In genomic region chr2:178193823-178194599, GRCh38 we compare ENCODE assay signal across 8 cellular contexts. TPM values are rescaled to one million over a fixed set of nuclear protein-coding genes. Genes with fewer than 3 reads are reported as not detected.
DNase-seq lines count a peak whose midpoint lies in the region; ATAC-seq, FAIRE-seq and TF ChIP-seq lines count a peak whose summit lies in the region.

Gene OSBPL6, plus strand, starts transcription at chr2:178194512. Its CDS starts 111,673 bp downstream, at chr2:178306185.

- peak; percentile 25; the same call in 1 of the 2 replicates for TF ChIP-seq CTCF in HepG2 (CRISPR knock-in tag; IDR thresholded peaks at IDR 0.05)

- no TSS peak for BruUV-seq in HepG2 (replicated peaks; lab: Mats Ljungman, UMichigan)

- TF ChIP-seq EP300 in HepG2 (IDR thresholded peaks at IDR 0.05; ENCODE audit: low read depth in 2 of 2, low read length in 2 of 2), result no peak
- no peak for TF ChIP-seq EP300 in HepG2 (CRISPR knock-in tag; IDR thresholded peaks at IDR 0.05; ENCODE audit: borderline replicate concordance)

- intact Hi-C loops in activated CD4-positive, alpha-beta T cell treated with anti-CD3 and anti-CD28 coated beads for 36 hours (cut with DNase I, micrococcal nuclease), result loop anchor here (1.0 to 5.0 kb wide), 3 partner anchors 82 to 256 kb away; partner anchors contain the start of gene RBM45 (in 2 of the 2)
- intact Hi-C loops in dendritic cell treated with granulocyte-macrophage colony-stimulating factor and Interleukin-4, amounts not matched to agents 40 ng/mL and 50 ng/mL, for 4 days (cut with micrococcal nuclease), result loop anchor here (5.0 kb wide), 1 partner anchor 83 kb away; no protein-coding TSS in a partner anchor
- intact Hi-C loops in HepG2 (cut with micrococcal nuclease; ENCODE audit: unreplicated experiment), result loop anchor here (5.0 kb wide), 2 partner anchors 62 to 82 kb away; partner anchors contain the start of gene RBM45

- peak within 1 kb of the TSS; percentile 85 for H3K4me2 ChIP-seq in HepG2 (ENCODE audit: low read depth, low read length)

- 3% methylated on average over 16 of the region's 90 CpGs for WGBS in HepG2 (ENCODE audit: low lambda C conversion rate)

- peaks cover 22% of the 10 kb centered on the region for H3K4me1 ChIP-seq in HepG2 (ENCODE audit: insufficient read depth, low read length)

- no peaks in the 10 kb centered on the region for H3K36me3 Mint-ChIP-seq in activated CD4-positive, alpha-beta T cell treated with anti-CD3 and anti-CD28 coated beads for 36 hours (ENCODE audit: low read depth)
- no peaks in the 10 kb centered on the region for H3K36me3 Mint-ChIP-seq in dendritic cell treated with granulocyte-macrophage colony-stimulating factor and Interleukin-4, amounts not matched to agents 40 ng/mL and 50 ng/mL, for 4 days (ENCODE audit: low read depth)

- no peak for FAIRE-seq in HepG2 (lab: Jason Lieb, UNC)

- no peaks in the 10 kb centered on the region for H3K36me3 ChIP-seq in HepG2 (replicated peaks in 1 of 2; ENCODE audit: control insufficient read depth in 1 of 2, insufficient read depth in 2 of 2, low read length in 2 of 2)

- H3K27me3 ChIP-seq in HepG2 (ENCODE audit: control insufficient read depth in 1 of 2, insufficient read depth in 2 of 2, low read length in 2 of 2), result peaks cover 8 to 73% of the 10 kb centered on the region in 2 experiments

- no peak within 1 kb of the TSS; the same call in 1 of the 2 replicates for H3K9ac ChIP-seq in HepG2 (ENCODE audit: insufficient read depth, low read depth, low read length)

- no peak within 1 kb of the TSS for H3K27ac ChIP-seq in HepG2 (ENCODE audit: extremely low read length, insufficient read depth, low read length)

- TF ChIP-seq RAD21 in HepG2 (CRISPR knock-in tag; IDR thresholded peaks at IDR 0.05), result peak; percentile 40

- H3K9me3 Mint-ChIP-seq in activated CD4-positive, alpha-beta T cell treated with anti-CD3 and anti-CD28 coated beads for 36 hours (ENCODE audit: low read depth), result no peaks in the 10 kb centered on the region
- H3K9me3 Mint-ChIP-seq in dendritic cell treated with granulocyte-macrophage colony-stimulating factor and Interleukin-4, amounts not matched to agents 40 ng/mL and 50 ng/mL, for 4 days, result no peaks in the 10 kb centered on the region

- H3K27me3 Mint-ChIP-seq in activated CD4-positive, alpha-beta T cell treated with anti-CD3 and anti-CD28 coated beads for 36 hours, result peaks cover 45% of the 10 kb centered on the region
- peaks cover 66% of the 10 kb centered on the region for H3K27me3 Mint-ChIP-seq in dendritic cell treated with granulocyte-macrophage colony-stimulating factor and Interleukin-4, amounts not matched to agents 40 ng/mL and 50 ng/mL, for 4 days

- POLR2A ChIA-PET in activated CD4-positive, alpha-beta T cell treated with anti-CD3 and anti-CD28 coated beads for 36 hours (lab: Charles Lee), result no interaction called here
- POLR2A ChIA-PET in HepG2 (lab: Yijun Ruan, JAX), result no interaction called here

- DNase-seq in ACHN, result peak; percentile 91
- DNase-seq in NCI-H2196 treated with DMSO at 0.1 percent for 48 hours (lab: John Stamatoyannopoulos, UW; ENCODE audit: unreplicated experiment), result peak; percentile 43
- peak; percentile 82 for DNase-seq in activated CD4-positive, alpha-beta T cell treated with anti-CD3 and anti-CD28 coated beads for 36 hours
- peak; percentile 28 for DNase-seq in HepG2 (ENCODE audit: low spot score)
- peak; percentile 47 to 75 for DNase-seq in stimulated activated CD4-positive, alpha-beta T cell treated with anti-CD3 and anti-CD28 coated beads, Interleukin-2, amount 100 ng/mL, for 24 hours

- H2AFZ ChIP-seq in HepG2 (ENCODE audit: low read length), result no peak within 1 kb of the TSS

- peak; percentile 86 for ATAC-seq in GM18861 (IDR thresholded peaks at IDR 0.05; ENCODE audit: unreplicated experiment)
- ATAC-seq in HG03066 (IDR thresholded peaks at IDR 0.05; ENCODE audit: low read depth, unreplicated experiment), result peak; percentile 90
- peak; percentile 91 for ATAC-seq in activated CD4-positive, alpha-beta T cell treated with anti-CD3 and anti-CD28 coated beads for 36 hours
- ATAC-seq in HepG2, result peak; percentile 93

- H4K20me1 ChIP-seq in HepG2 (ENCODE audit: insufficient read depth, low read length), result peaks cover 11% of the 10 kb centered on the region

- peaks cover 7% of the 10 kb centered on the region for H3K4me1 Mint-ChIP-seq in activated CD4-positive, alpha-beta T cell treated with anti-CD3 and anti-CD28 coated beads for 36 hours
- peaks cover 12% of the 10 kb centered on the region for H3K4me1 Mint-ChIP-seq in dendritic cell treated with granulocyte-macrophage colony-stimulating factor and Interleukin-4, amounts not matched to agents 40 ng/mL and 50 ng/mL, for 4 days (ENCODE audit: low read depth)

- no peak within 1 kb of the TSS for H3K27ac Mint-ChIP-seq in activated CD4-positive, alpha-beta T cell treated with anti-CD3 and anti-CD28 coated beads for 36 hours
- H3K27ac Mint-ChIP-seq in dendritic cell treated with granulocyte-macrophage colony-stimulating factor and Interleukin-4, amounts not matched to agents 40 ng/mL and 50 ng/mL, for 4 days, result no peak within 1 kb of the TSS

- H3K4me3 ChIP-seq in HepG2 (replicated peaks in 1 of 3; ENCODE audit: insufficient read depth in 1 of 3, low read depth in 2 of 3, low read length in 3 of 3), result peak within 1 kb of the TSS; percentile 59 to 78 (median 66)

- H3K4me3 Mint-ChIP-seq in activated CD4-positive, alpha-beta T cell treated with anti-CD3 and anti-CD28 coated beads for 36 hours, result peak within 1 kb of the TSS; percentile 67
- peak within 1 kb of the TSS; percentile 78 for H3K4me3 Mint-ChIP-seq in dendritic cell treated with granulocyte-macrophage colony-stimulating factor and Interleukin-4, amounts not matched to agents 40 ng/mL and 50 ng/mL, for 4 days

- no peaks in the 10 kb centered on the region for H3K9me3 ChIP-seq in HepG2 (ENCODE audit: low read length)

- CTCF ChIA-PET in activated CD4-positive, alpha-beta T cell treated with anti-CD3 and anti-CD28 coated beads for 36 hours (lab: Charles Lee), result no interaction called here
- CTCF ChIA-PET in HepG2 (lab: Yijun Ruan, JAX; ENCODE audit: low intra/inter-chr PET ratio, low total read pairs), result no interaction called here

- no peak for TF ChIP-seq POLR2A in HepG2 (IDR thresholded peaks at IDR 0.05; ENCODE audit: insufficient read depth in 1 of 2, low read depth in 2 of 2, low read length in 2 of 2)

- H3K79me2 ChIP-seq in HepG2 (ENCODE audit: insufficient read depth, low read length), result no peaks in the 10 kb centered on the region

- in situ Hi-C loops in ACHN (cut with HindIII; ENCODE audit: low pct_ligation_motif_present, low pct_unique_long_range_greater_than_20kb, low sequenced_read_pairs) (no loop called here), HepG2 (cut with HindIII; ENCODE audit: extremely low pct_ligation_motif_present, low pct_unique_long_range_greater_than_20kb) (no loop called here)

TF ChIP-seq in HepG2, 621 proteins besides CTCF, POLR2A, EP300 and RAD21 (continues in another document):
- TF ChIP-seq NCOA1 (CRISPR knock-in tag; IDR thresholded peaks at IDR 0.05) (peak; percentile 49; the same call in 1 of the 2 replicates), ZNF451 (CRISPR knock-in tag; IDR thresholded peaks at IDR 0.05) (peak; percentile 31; the same call in 1 of the 2 replicates), GABPB1 (CRISPR knock-in tag; IDR thresholded peaks at IDR 0.05) (peak; percentile 52; the same call in 1 of the 2 replicates), SP4 (CRISPR knock-in tag; IDR thresholded peaks at IDR 0.05) (peak; percentile 52), ZNF333 (CRISPR knock-in tag; IDR thresholded peaks at IDR 0.05; ENCODE audit: borderline replicate concordance) (0 out of 2 replicates have a peak, but pooled peaks have one; percentile 26), ZNF549 (CRISPR knock-in tag; IDR thresholded peaks at IDR 0.05) (no peak)
- TF ChIP-seq, protein P1, sequence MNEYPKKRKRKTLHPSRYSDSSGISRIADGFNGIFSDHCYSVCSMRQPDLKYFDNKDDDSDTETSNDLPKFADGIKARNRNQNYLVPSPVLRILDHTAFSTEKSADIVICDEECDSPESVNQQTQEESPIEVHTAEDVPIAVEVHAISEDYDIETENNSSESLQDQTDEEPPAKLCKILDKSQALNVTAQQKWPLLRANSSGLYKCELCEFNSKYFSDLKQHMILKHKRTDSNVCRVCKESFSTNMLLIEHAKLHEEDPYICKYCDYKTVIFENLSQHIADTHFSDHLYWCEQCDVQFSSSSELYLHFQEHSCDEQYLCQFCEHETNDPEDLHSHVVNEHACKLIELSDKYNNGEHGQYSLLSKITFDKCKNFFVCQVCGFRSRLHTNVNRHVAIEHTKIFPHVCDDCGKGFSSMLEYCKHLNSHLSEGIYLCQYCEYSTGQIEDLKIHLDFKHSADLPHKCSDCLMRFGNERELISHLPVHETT (CRISPR knock-in tag; conservative IDR thresholded peaks at IDR 0.05), result 0 out of 2 replicates have a peak, but pooled peaks have one; percentile 29

RNA-seq across cellular contexts. Expression of gene OSBPL6, which starts in this region (rescaled TPM):
- 1 to 10 TPM; 2.5 to 3.3 TPM for total RNA-seq in activated CD4-positive, alpha-beta T cell treated with anti-CD3 and anti-CD28 coated beads for 36 hours
- 0.10 and 0.11 TPM in 2 replicates for total RNA-seq in HepG2 (2016; rRNA removed; fragmentation: Illumina TruSeq; extraction: Trizol)
- total RNA-seq in HepG2 (2016; cell fraction: cytosol; rRNA removed; fragmentation: Illumina TruSeq; extraction: Trizol; ENCODE audit: low read depth), result 0.10 TPM in 1 of 2 replicates, not detected in the other
- 0.04 and 0.12 TPM in 2 replicates for total RNA-seq in HepG2 (2016; cell fraction: insoluble cytoplasmic fraction; rRNA removed; fragmentation: Illumina TruSeq; extraction: Trizol)
- 0.06 TPM in 1 of 2 replicates, not detected in the other for total RNA-seq in HepG2 (2016; cell fraction: membrane; rRNA removed; fragmentation: Illumina TruSeq; extraction: Trizol)
- total RNA-seq in HepG2 (2016; cell fraction: nucleus; rRNA removed; fragmentation: Illumina TruSeq; extraction: Trizol), result not detected in 2 replicates
- 0.01 and 0.03 TPM in 2 replicates for polyA plus RNA-seq in HepG2 (2011; rRNA removed)
- polyA plus RNA-seq in HepG2 (2011; cell fraction: cytosol; rRNA removed), result 0.03 TPM in 2 replicates
- not detected in 2 replicates for polyA plus RNA-seq in HepG2 (2011; cell fraction: nucleus; rRNA removed)
- polyA plus RNA-seq in HepG2 (2012), result 0.07 TPM in 1 of 2 replicates, not detected in the other
- 0.03 TPM in 1 of 2 replicates, not detected in the other for polyA plus RNA-seq in HepG2 (2016; cell fraction: cytosol; fragmentation: Illumina TruSeq; extraction: Trizol; ENCODE audit: low read depth)
- polyA plus RNA-seq in HepG2 (2016; cell fraction: insoluble cytoplasmic fraction; fragmentation: Illumina TruSeq; extraction: Trizol; ENCODE audit: low read depth), result 0.09 and 0.12 TPM in 2 replicates
- 0.05 TPM in 1 of 2 replicates, not detected in the other for polyA plus RNA-seq in HepG2 (2016; cell fraction: membrane; fragmentation: Illumina TruSeq; extraction: Trizol; ENCODE audit: low read depth)
- 0.14 and 0.20 TPM in 2 replicates for polyA plus RNA-seq in HepG2 (2016; cell fraction: nucleus; fragmentation: Illumina TruSeq; extraction: Trizol; ENCODE audit: insufficient read depth, low read depth)
- 4.1 TPM in 1 of 2 replicates, not detected in the other for polyA minus RNA-seq in HepG2 (2011; rRNA and poly(A)+ RNA removed; ENCODE audit: low replicate concordance)
- polyA minus RNA-seq in HepG2 (2011; cell fraction: cytosol; rRNA and poly(A)+ RNA removed), result not detected in 2 replicates
- polyA minus RNA-seq in HepG2 (2011; cell fraction: nucleus; rRNA and poly(A)+ RNA removed), result 0.12 TPM in 1 of 2 replicates, not detected in the other

Comparison
In these comparisons a context has a peak if more than half of its experiments do, and no peak if none do; other contexts are left out.
1. DNase-seq: peak in every context shown above with its lines; median percentile 91 in ACHN; 82 in activated CD4-positive, alpha-beta T cell treated with anti-CD3 and anti-CD28 coated beads for 36 hours; 61 in stimulated activated CD4-positive, alpha-beta T cell treated with anti-CD3 and anti-CD28 coated beads, Interleukin-2, amount 100 ng/mL, for 24 hours; 43 in NCI-H2196 treated with DMSO at 0.1 percent for 48 hours; 28 in HepG2.